Comparison of ENCODE assay signal across 8 cellular contexts in genomic region chr11:119168471-119169271, GRCh38. TPM values are rescaled to one million over a fixed set of nuclear protein-coding genes. Genes with fewer than 3 reads are reported as not detected.
DNase-seq lines count a peak whose midpoint lies in the region; ATAC-seq lines count a peak whose summit lies in the region.

TSS of gene NLRX1 (plus strand) at chr11:119168725. CDS start at chr11:119171404, 2,679 bp downstream.

- ATAC-seq in HG02943 (IDR thresholded peaks at IDR 0.05; ENCODE audit: low read depth, unreplicated experiment) = peak; percentile 78

- DNase-seq in SHP77 (lab: John Stamatoyannopoulos, UW) = peak; percentile 74 to 79
- DNase-seq in SHP77 treated with DMSO at 0.1 percent for 48 hours (lab: John Stamatoyannopoulos, UW) = no peak
- peak; percentile 10 for DNase-seq in NCI-H2081 treated with DMSO at 0.1 percent for 48 hours (lab: John Stamatoyannopoulos, UW)
- DNase-seq in activated CD4-positive, CD25-positive, alpha-beta regulatory T cell treated with anti-CD3 and anti-CD28 coated beads, Interleukin-2, amount 50 U/mL, for 72 hours = peak; percentile 86
- DNase-seq in cerebellum (ENCODE audit: low spot score) = peak; percentile 92
- peak; percentile 55 for DNase-seq in kidney glomerular epithelial cell (lab: John Stamatoyannopoulos, UW)
- DNase-seq in stimulated activated CD4-positive, alpha-beta T cell treated with anti-CD3 and anti-CD28 coated beads, Interleukin-15, amount 100 ng/mL, for 48 hours (ENCODE audit: low read depth in 2 of 2) = peak; percentile 80 to 85

RNA-seq across cellular contexts. Expression of gene NLRX1, which starts in this region (rescaled TPM):
- total RNA-seq in cerebellum = 3.6 TPM
